8 cellular contexts compared by ENCODE assay signal in genomic region chr18:62329676-62330454, GRCh38. TPM values are rescaled to one million over a fixed set of nuclear protein-coding genes. Genes with fewer than 3 reads are reported as not detected.
A peak's percentile ranks its signal among the peaks of the same experiment; 100 is the strongest.
DNase-seq lines count a peak whose midpoint lies in the region; ATAC-seq, FAIRE-seq and TF ChIP-seq lines count a peak whose summit lies in the region.

No MANE protein-coding gene starts in this region.

- POLR2A ChIA-PET in PC-3 (lab: Charles Lee; ENCODE audit: unreplicated experiment), result interaction anchor here (0.5 to 1.1 kb wide), 2 partner anchors 9 to 58 kb away, joined by 3 to 4 read pairs; no protein-coding TSS in a partner anchor

- H3K36me3 ChIP-seq in PC-3 (ENCODE audit: low read depth, low read length) (no peaks in the 10 kb centered on the region), neural progenitor cell (no peaks in the 10 kb centered on the region)

- peaks cover 3% of the 10 kb centered on the region for H3F3A ChIP-seq in PC-3 (ENCODE audit: low read length, unreplicated experiment)
- peaks cover 9% of the 10 kb centered on the region for H3F3A ChIP-seq in neural progenitor cell (ENCODE audit: low read depth)

- ATAC-seq in PC-3, result peak; percentile 72
- no peak for ATAC-seq in GM21825 (IDR thresholded peaks at IDR 0.05; ENCODE audit: unreplicated experiment)

- TF ChIP-seq CTCF in PC-3 (conservative IDR thresholded peaks at IDR 0.05; ENCODE audit: low read depth, low read length) (no peak), neural progenitor cell (IDR thresholded peaks at IDR 0.05) (no peak)

- no peak for DNase-seq in GM12891 (ENCODE audit: insufficient read length, low spot score)
- peak; percentile 95 for DNase-seq in PC-3
- peak; percentile 74 for DNase-seq in dermis blood vessel endothelial cell
- no peak for DNase-seq in neural progenitor cell (ENCODE audit: low spot score)
- DNase-seq in ecto neural progenitor cell (ENCODE audit: low spot score), result no peak
- no peak for DNase-seq in D341Med (ENCODE audit: low spot score)
- DNase-seq in G401 (ENCODE audit: low spot score), result no peak

- no peaks in the 10 kb centered on the region for H3K9me2 ChIP-seq in PC-3 (replicated peaks; ENCODE audit: low read length)

- H3K4me3 ChIP-seq in PC-3 (ENCODE audit: low read length) (peak overlapping the region; percentile 55; the same call in 1 of the 2 replicates), neural progenitor cell (no peak overlapping the region)

- no peaks in the 10 kb centered on the region for H3K36me3 Mint-ChIP-seq in neural progenitor cell

- H3K27ac ChIP-seq in PC-3 (ENCODE audit: low read length) (peak overlapping the region; percentile 85), neural progenitor cell (no peak overlapping the region)

- TF ChIP-seq POLR2A in GM12891 (IDR thresholded peaks at IDR 0.05; ENCODE audit: low read depth, low read length), result no peak

- no peak overlapping the region for H3K4me3 Mint-ChIP-seq in neural progenitor cell

- H3K9ac ChIP-seq in PC-3 (ENCODE audit: low read length) (peak overlapping the region; percentile 59), neural progenitor cell (no peak overlapping the region)

- no peaks in the 10 kb centered on the region for H3K9me3 Mint-ChIP-seq in neural progenitor cell

- H3K9me3 ChIP-seq in PC-3 (ENCODE audit: low read length) (no peaks in the 10 kb centered on the region), neural progenitor cell (ENCODE audit: low read depth) (no peaks in the 10 kb centered on the region)

- H3K27ac Mint-ChIP-seq in neural progenitor cell, result peak overlapping the region; percentile 7

- peak; percentile 80 for FAIRE-seq in GM12891 (lab: Jason Lieb, UNC)

- intact Hi-C loops in PC-3 (cut with micrococcal nuclease), result loop anchor here (1.0 to 5.0 kb wide), 4 partner anchors 57 to 252 kb away; no protein-coding TSS in a partner anchor

- no TSS peak for BruUV-seq in PC-3 (replicated peaks; lab: Mats Ljungman, UMichigan)

- CTCF ChIA-PET in PC-3 (lab: Charles Lee), result interaction anchor here (0.5 to 1.7 kb wide), 3 partner anchors 64 to 96 kb away, joined by 3 to 7 read pairs (median 6); no protein-coding TSS in a partner anchor

- H3K27me3 ChIP-seq in PC-3 (ENCODE audit: low read length) (no peaks in the 10 kb centered on the region), neural progenitor cell (peaks cover 45% of the 10 kb centered on the region)

- peaks cover 42% of the 10 kb centered on the region for H3K27me3 Mint-ChIP-seq in neural progenitor cell (ENCODE audit: insufficient read depth, low read depth)

- H3K4me2 ChIP-seq in PC-3 (ENCODE audit: low read length) (peak overlapping the region; percentile 89), neural progenitor cell (no peak overlapping the region)

- peaks cover 85% of the 10 kb centered on the region for H3K79me2 ChIP-seq in PC-3 (ENCODE audit: low read length)
- no peaks in the 10 kb centered on the region for H3K79me2 ChIP-seq in neural progenitor cell (ENCODE audit: low read depth)

- peaks cover 14% of the 10 kb centered on the region; the same call in 1 of the 2 replicates for H4K20me1 ChIP-seq in PC-3 (ENCODE audit: low read length)
- H4K20me1 ChIP-seq in neural progenitor cell (ENCODE audit: low read depth), result peaks cover 3% of the 10 kb centered on the region

- H3K4me1 ChIP-seq in PC-3 (ENCODE audit: insufficient read depth, low read length) (peaks cover 70% of the 10 kb centered on the region), neural progenitor cell (peaks cover 9% of the 10 kb centered on the region)

- in situ Hi-C loops in G401 (cut with HindIII; ENCODE audit: low sequenced_read_pairs), result no loop called here

- H2AFZ ChIP-seq in PC-3 (ENCODE audit: low read length) (no peak overlapping the region), neural progenitor cell (replicated peaks) (peak overlapping the region; percentile 30)

- H3K4me1 Mint-ChIP-seq in neural progenitor cell, result peaks cover 17% of the 10 kb centered on the region

TF ChIP-seq in GM12891, 5 proteins besides CTCF, POLR2A, EP300 and RAD21:
- TF ChIP-seq PAX5 (IDR thresholded peaks at IDR 0.05; ENCODE audit: insufficient read depth, low read length, severe bottlenecking), result no peak
- TF ChIP-seq POLR2AphosphoS5 (IDR thresholded peaks at IDR 0.05; ENCODE audit: low read depth, low read length), result no peak
- no peak for TF ChIP-seq SPI1 (IDR thresholded peaks at IDR 0.05; ENCODE audit: low read depth, low read length)
- TF ChIP-seq TAF1 (IDR thresholded peaks at IDR 0.05; ENCODE audit: low read depth, low read length), result no peak
- TF ChIP-seq POU2F2 (IDR thresholded peaks at IDR 0.05; ENCODE audit: low read depth, low read length), result no peak

RNA-seq across cellular contexts. Expression of gene TNFRSF11A, which starts 4.8 kb away (rescaled TPM):
- polyA plus RNA-seq in GM12891 (2012; ENCODE audit: low read depth, missing spikeins), result 1.2 TPM
- total RNA-seq in PC-3 (2014; rRNA removed) (25.9 and 26.5 TPM in 2 replicates), dermis blood vessel endothelial cell (30.3 and 41.7 TPM in 2 replicates), neural progenitor cell (ENCODE audit: low replicate concordance) (0.47 and 1.1 TPM in 2 replicates)
- 0.24 and 0.25 TPM in 2 replicates for total RNA-seq in G401 (2014; rRNA removed; shearing (Covaris generic))

Comparison
In these comparisons a context has a peak if more than half of its experiments do, and no peak if none do; other contexts are left out.
1. DNase-seq: peak in PC-3 (single experiment) and dermis blood vessel endothelial cell (single experiment); none in GM12891 (single experiment), neural progenitor cell (single experiment), ecto neural progenitor cell (single experiment), D341Med (single experiment) and G401 (single experiment).
2. RNA of gene TNFRSF11A, which starts 4.8 kb away (total RNA-seq): 30.3 to 41.7 TPM in dermis blood vessel endothelial cell and 25.9 to 26.5 TPM in PC-3; 0.47 to 1.1 TPM in neural progenitor cell and 0.24 to 0.25 TPM in G401; every median in the first group is over 10 times any median in the second.